21 cellular contexts compared by ENCODE assay signal in the genomic region with DNA sequence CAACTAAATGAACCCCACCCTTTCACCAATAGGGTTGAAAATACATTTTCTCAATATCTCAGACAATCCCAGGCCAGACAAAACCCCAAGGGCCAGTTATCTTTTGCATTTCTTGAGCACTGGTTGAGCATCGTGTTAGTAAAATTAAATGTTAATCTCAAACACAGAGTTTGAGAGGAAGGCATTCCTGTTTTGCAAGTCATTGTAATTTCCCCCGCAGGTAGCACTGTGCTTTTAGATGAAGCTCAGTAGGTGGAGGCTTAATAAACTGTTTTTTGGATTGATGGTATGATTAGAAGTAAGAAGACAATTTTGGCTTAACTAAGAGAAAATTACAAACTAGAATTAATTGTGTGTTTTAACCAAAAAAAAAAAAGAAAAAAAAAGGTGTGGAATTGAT.
DNase-seq lines count a peak whose midpoint lies in the region; ATAC-seq, FAIRE-seq and TF ChIP-seq lines count a peak whose summit lies in the region.
"Had no signal": no experiment of that assay in that cellular context is flagged by ENCODE, and none has a peak within 500 bp of the region (broad histone marks: within the 10 kb centered on the region; RNA-seq: fewer than 3 reads in every experiment).

No MANE protein-coding gene starts in this region.

- H3K27ac ChIP-seq in A549 (no peak overlapping the region), H9 (ENCODE audit: insufficient read length, low read depth, low read length) (no peak overlapping the region)
- H3K27ac ChIP-seq: C4-2B, HL-60 had no signal

- no peaks in the 10 kb centered on the region for H4K20me1 ChIP-seq in H9 (ENCODE audit: control insufficient read depth, insufficient read depth, insufficient read length)

- no peak overlapping the region for H2AK5ac ChIP-seq in H9 (ENCODE audit: insufficient read length, low read length)

- H3K4me3 Mint-ChIP-seq in H9 (no peak overlapping the region), WTC11 (no peak overlapping the region)
- H3K4me3 Mint-ChIP-seq: CD4-positive, alpha-beta memory T cell; HFFc6 had no signal

- H3K4me3 ChIP-seq in A549: no peak overlapping the region
- H3K4me3 ChIP-seq in epithelial cell of esophagus (ENCODE audit: low read length): no peak overlapping the region
- no peak overlapping the region for H3K4me3 ChIP-seq in mucosa of descending colon
- H3K4me3 ChIP-seq: K562 had no signal

- no peak for DNase-seq in A549 (ENCODE audit: low read depth in 1 of 2, low spot score in 1 of 2)
- DNase-seq in H9: no peak
- DNase-seq in WTC11 (ENCODE audit: low spot score): no peak
- DNase-seq in epithelial cell of esophagus (ENCODE audit: low read depth): peak; percentile 6
- no peak for DNase-seq in amygdala (lab: John Stamatoyannopoulos, UW)
- DNase-seq in mucosa of descending colon: no peak
- DNase-seq in activated naive CD4-positive, alpha-beta T cell treated with anti-CD3 and anti-CD28 coated beads, Interleukin-2, amount 50 U/mL, for 72 hours (ENCODE audit: low spot score in 2 of 2): no peak
- DNase-seq in AG08396 (ENCODE audit: low spot score): no peak
- DNase-seq: 8988T; ACHN; BE2C; CD4-positive, alpha-beta memory T cell; DMS79; GOT3; HCEC 1CT; HFFc6 had no signal

- no peaks in the 10 kb centered on the region for H3K79me2 ChIP-seq in H9 (ENCODE audit: insufficient read depth, low read length)

- no peaks in the 10 kb centered on the region for H3K4me1 ChIP-seq in A549
- no peaks in the 10 kb centered on the region; the same call in 1 of the 2 replicates for H3K4me1 ChIP-seq in H9 (ENCODE audit: insufficient read depth, low read length)
- no peaks in the 10 kb centered on the region for H3K4me1 ChIP-seq in mucosa of descending colon (ENCODE audit: low read depth)
- H3K4me1 ChIP-seq: BE2C had no signal

- no peak overlapping the region for H3K18ac ChIP-seq in H9 (ENCODE audit: insufficient read length, low read depth, low read length)

- no peak overlapping the region for H3K4ac ChIP-seq in H9 (ENCODE audit: low read depth, low read length)

- no peak overlapping the region for H3T11ph ChIP-seq in H9 (ENCODE audit: low read length)

- 55% methylated on average over 2 of the region's 2 CpGs for WGBS in A549 (ENCODE audit: missing lambda C conversion rate)
- no CpG with 5 or more reads among the region's 2 CpGs for WGBS in H9 (ENCODE audit: extremely low coverage, insufficient read length, low lambda C conversion rate)

- no peak for TF ChIP-seq POLR2A in A549 (IDR thresholded peaks at IDR 0.05; ENCODE audit: low read length)

- TF ChIP-seq RAD21 in A549 (conservative IDR thresholded peaks at IDR 0.05 in 1 of 2, IDR thresholded peaks at IDR 0.05 in 1 of 2): no peak

- H3K23me2 ChIP-seq in H9 (ENCODE audit: insufficient read length, low read depth, low read length, poor library complexity, severe bottlenecking): no peaks in the 10 kb centered on the region

- H3K4me1 Mint-ChIP-seq in H9 (peaks cover 18 to 24% of the 10 kb centered on the region in 2 experiments), WTC11 (peaks cover 21% of the 10 kb centered on the region)
- H3K4me1 Mint-ChIP-seq: CD4-positive, alpha-beta memory T cell had no signal

- H3K14ac ChIP-seq in H9 (ENCODE audit: insufficient read depth, low read length): no peak overlapping the region

- no peak for ATAC-seq in A549
- no peak for ATAC-seq in WTC11
- no peak for ATAC-seq in mucosa of descending colon
- ATAC-seq in activated naive CD4-positive, alpha-beta T cell treated with anti-CD3 and anti-CD28 coated beads, Interleukin-2, amount 50 U/mL, for 72 hours: no peak
- ATAC-seq: K562 had no signal

- no peak overlapping the region for H3K56ac ChIP-seq in H9 (ENCODE audit: insufficient read length, low read depth, low read length)

- H3K27ac Mint-ChIP-seq in H9: peak overlapping the region in 2 of 3 experiments; percentile 11 to 70; a peak in 5 of 7 replicates
- H3K27ac Mint-ChIP-seq in WTC11: peak overlapping the region; percentile 31
- H3K27ac Mint-ChIP-seq in activated naive CD4-positive, alpha-beta T cell treated with anti-CD3 and anti-CD28 coated beads, Interleukin-2, amount 50 U/mL, for 72 hours: no peak overlapping the region
- H3K27ac Mint-ChIP-seq: CD4-positive, alpha-beta memory T cell; HFFc6 had no signal

- CTCF ChIA-PET in A549 (lab: Yijun Ruan, JAX) (no interaction called here), WTC11 (lab: Charles Lee) (no interaction called here)

- H2BK15ac ChIP-seq in H9 (ENCODE audit: low read depth, low read length): no peak overlapping the region

- no peak for TF ChIP-seq EP300 in A549 (IDR thresholded peaks at IDR 0.05)

- no peaks in the 10 kb centered on the region for H3K27me3 Mint-ChIP-seq in H9 (ENCODE audit: low read depth)
- no peaks in the 10 kb centered on the region for H3K27me3 Mint-ChIP-seq in WTC11 (ENCODE audit: low read depth)
- H3K27me3 Mint-ChIP-seq: CD4-positive, alpha-beta memory T cell had no signal

- intact Hi-C loops in mucosa of descending colon (cut with DNase I, micrococcal nuclease): no loop called here

- H3K36me3 Mint-ChIP-seq in H9 (ENCODE audit: insufficient read depth in 1 of 3, low read depth in 3 of 3): no peaks in the 10 kb centered on the region
- H3K36me3 Mint-ChIP-seq in WTC11: no peaks in the 10 kb centered on the region
- no peaks in the 10 kb centered on the region for H3K36me3 Mint-ChIP-seq in activated naive CD4-positive, alpha-beta T cell treated with anti-CD3 and anti-CD28 coated beads, Interleukin-2, amount 50 U/mL, for 72 hours
- H3K36me3 Mint-ChIP-seq: CD4-positive, alpha-beta memory T cell had no signal

- H3K9me3 Mint-ChIP-seq in H9 (no peaks in the 10 kb centered on the region; a peak in 1 of 5 replicates), WTC11 (no peaks in the 10 kb centered on the region)
- peaks cover 23 to 25% of the 10 kb centered on the region in 2 donors for H3K9me3 Mint-ChIP-seq in activated naive CD4-positive, alpha-beta T cell treated with anti-CD3 and anti-CD28 coated beads, Interleukin-2, amount 50 U/mL, for 72 hours

- H3K9ac ChIP-seq in H9 (ENCODE audit: extremely low read depth, insufficient read length, low read length): no peak overlapping the region

- no peak overlapping the region for H4K91ac ChIP-seq in H9 (ENCODE audit: insufficient read length, low read depth, low read length)

- H3K23ac ChIP-seq in H9 (ENCODE audit: insufficient read length, low read depth, low read length): no peak overlapping the region

- FAIRE-seq in A549 (lab: Jason Lieb, UNC): no peak
- FAIRE-seq: G401.6, GM12892, K562 had no signal

- no peaks in the 10 kb centered on the region for H3K36me3 ChIP-seq in mucosa of descending colon (ENCODE audit: low read depth)
- H3K36me3 ChIP-seq: BE2C had no signal

- no peaks in the 10 kb centered on the region for H3K27me3 ChIP-seq in H9 (ENCODE audit: insufficient read depth, low read length)
- H3K27me3 ChIP-seq: BE2C had no signal

- H2BK20ac ChIP-seq in H9 (ENCODE audit: low read depth, low read length, poor library complexity, severe bottlenecking): peak overlapping the region; percentile 75

- no peak overlapping the region for H4K5ac ChIP-seq in H9 (ENCODE audit: insufficient read length, low read depth, low read length)

- no peak overlapping the region for H4K8ac ChIP-seq in H9 (replicated peaks; ENCODE audit: insufficient read length, low read depth, low read length)

- no peaks in the 10 kb centered on the region for H3K9me3 ChIP-seq in A549
- H3K9me3 ChIP-seq in H9 (ENCODE audit: control insufficient read depth, low read depth, low read length): no peaks in the 10 kb centered on the region
- no peaks in the 10 kb centered on the region for H3K9me3 ChIP-seq in mucosa of descending colon
- H3K9me3 ChIP-seq: BE2C had no signal

- H2AFZ ChIP-seq in H9 (ENCODE audit: low read length): no peak overlapping the region

- no peaks in the 10 kb centered on the region for H3K79me1 ChIP-seq in H9 (ENCODE audit: insufficient read depth, low read depth, low read length, poor library complexity, severe bottlenecking)

- no peak overlapping the region for H2BK5ac ChIP-seq in H9 (ENCODE audit: insufficient read length, low read length)

- TF ChIP-seq CTCF in A549 (IDR thresholded peaks at IDR 0.05) (no peak), H9 (conservative IDR thresholded peaks at IDR 0.05) (no peak), WTC11 (IDR thresholded peaks at IDR 0.05) (no peak), epithelial cell of esophagus (IDR thresholded peaks at IDR 0.05; ENCODE audit: insufficient read depth, low read depth, low read length, missing control alignments) (no peak), mucosa of descending colon (IDR thresholded peaks at IDR 0.05) (no peak)

- POLR2A ChIA-PET in A549 (lab: Yijun Ruan, JAX): no interaction called here
- POLR2A ChIA-PET in WTC11 (lab: Charles Lee): no interaction called here

- H2BK12ac ChIP-seq in H9 (ENCODE audit: insufficient read length, low read depth, low read length): no peak overlapping the region

- H3K4me2 ChIP-seq in A549: no peak overlapping the region
- no peak overlapping the region for H3K4me2 ChIP-seq in H9 (ENCODE audit: insufficient read depth, insufficient read length, low read length)

- H2BK120ac ChIP-seq in H9 (ENCODE audit: low read depth, low read length, poor library complexity, severe bottlenecking): no peak overlapping the region

TF ChIP-seq in A549, 52 proteins besides CTCF, POLR2A, EP300 and RAD21:
- TF ChIP-seq MAX (IDR thresholded peaks at IDR 0.05) (no peak), CBX8 (IDR thresholded peaks at IDR 0.05) (no peak), MAFK (IDR thresholded peaks at IDR 0.05; ENCODE audit: partially characterized antibody) (peak; percentile 10), NFE2L2 (conservative IDR thresholded peaks at IDR 0.05; ENCODE audit: low read length) (peak; percentile 76)
TF ChIP-seq in A549: peak in this region for 2.

TF ChIP-seq in WTC11, 78 proteins besides CTCF, POLR2A, EP300 and RAD21 (continues in another document):
- TF ChIP-seq, protein P1, sequence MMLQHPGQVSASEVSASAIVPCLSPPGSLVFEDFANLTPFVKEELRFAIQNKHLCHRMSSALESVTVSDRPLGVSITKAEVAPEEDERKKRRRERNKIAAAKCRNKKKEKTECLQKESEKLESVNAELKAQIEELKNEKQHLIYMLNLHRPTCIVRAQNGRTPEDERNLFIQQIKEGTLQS (CRISPR knock-in tag; conservative IDR thresholded peaks at IDR 0.05): no peak

Comparison
In these comparisons a context has a peak if more than half of its experiments do, and no peak if none do; other contexts are left out.
1. H3K27ac Mint-ChIP-seq: peak in H9 (2 of 3) and WTC11 (single experiment); none in activated naive CD4-positive, alpha-beta T cell treated with anti-CD3 and anti-CD28 coated beads, Interleukin-2, amount 50 U/mL, for 72 hours (0 of 2).